In genomic region chr11:120344302-120345004, GRCh38 we compare ENCODE assay signal across 8 cellular contexts. TPM values are rescaled to one million over a fixed set of nuclear protein-coding genes. Genes with fewer than 3 reads are reported as not detected.
DNase-seq lines count a peak whose midpoint lies in the region; ATAC-seq, FAIRE-seq and TF ChIP-seq lines count a peak whose summit lies in the region.

No MANE protein-coding gene starts in this region.

- H3K4me2 ChIP-seq in A549 (no peak overlapping the region), parathyroid adenoma (ENCODE audit: low read length) (peak overlapping the region; percentile 49)

- H3K9me3 ChIP-seq in A549 (no peaks in the 10 kb centered on the region), parathyroid adenoma (ENCODE audit: control insufficient read depth, low read length) (no peaks in the 10 kb centered on the region), body of pancreas (no peaks in the 10 kb centered on the region), aorta (ENCODE audit: control insufficient read depth, low read length) (no peaks in the 10 kb centered on the region)

- ATAC-seq in A549 = no peak
- peak; percentile 78 for ATAC-seq in GM18505 (IDR thresholded peaks at IDR 0.05; ENCODE audit: unreplicated experiment)
- peak; percentile 78 for ATAC-seq in HG02763 (IDR thresholded peaks at IDR 0.05; ENCODE audit: unreplicated experiment)
- ATAC-seq in activated naive CD8-positive, alpha-beta T cell treated with anti-CD3 and anti-CD28 coated beads, Interleukin-2, amount 10 ng/mL, durations not matched to agents 7 days and 5 days (ENCODE audit: low read depth) = peak; percentile 82
- ATAC-seq in body of pancreas = no peak
- ATAC-seq in aorta (ENCODE audit: low FRiP score) = no peak

- H2AFZ ChIP-seq in parathyroid adenoma = no peak overlapping the region

- H3K36me3 Mint-ChIP-seq in activated naive CD8-positive, alpha-beta T cell treated with anti-CD3 and anti-CD28 coated beads, Interleukin-2, amount 10 ng/mL, durations not matched to agents 7 days and 5 days = peaks cover 8% of the 10 kb centered on the region

- H3K27me3 ChIP-seq in parathyroid adenoma (ENCODE audit: control insufficient read depth, insufficient read depth, low read length) (no peaks in the 10 kb centered on the region), body of pancreas (no peaks in the 10 kb centered on the region), aorta (ENCODE audit: control insufficient read depth in 1 of 2, insufficient read depth in 2 of 2, low read length in 1 of 2) (no peaks in the 10 kb centered on the region)

- WGBS in A549 (ENCODE audit: missing lambda C conversion rate) = 100% methylated on average over 1 of the region's 1 CpG
- 69 to 85% methylated on average over 1 of the region's 1 CpG for WGBS in body of pancreas, 2 donors
- 82 to 90% methylated on average over 1 of the region's 1 CpG for WGBS in aorta, 2 donors

- peaks cover 22% of the 10 kb centered on the region for H3K79me2 ChIP-seq in parathyroid adenoma

- POLR2A ChIA-PET in A549 (lab: Yijun Ruan, JAX) = no interaction called here
- POLR2A ChIA-PET in activated naive CD8-positive, alpha-beta T cell treated with anti-CD3 and anti-CD28 coated beads, Interleukin-2, amount 10 ng/mL, durations not matched to agents 7 days and 5 days (lab: Charles Lee) = no interaction called here

- peaks cover 2% of the 10 kb centered on the region for H3K9me3 Mint-ChIP-seq in activated naive CD8-positive, alpha-beta T cell treated with anti-CD3 and anti-CD28 coated beads, Interleukin-2, amount 10 ng/mL, durations not matched to agents 7 days and 5 days

- H3K4me3 ChIP-seq in A549 (no peak overlapping the region), parathyroid adenoma (ENCODE audit: low read depth, low read length) (no peak overlapping the region), body of pancreas (no peak overlapping the region), aorta (ENCODE audit: low read length in 2 of 2) (no peak overlapping the region)

- H3K27ac ChIP-seq in A549 (no peak overlapping the region), parathyroid adenoma (no peak overlapping the region), body of pancreas (no peak overlapping the region), aorta (ENCODE audit: low read depth in 1 of 2, low read length in 2 of 2) (no peak overlapping the region)

- FAIRE-seq in A549 (lab: Jason Lieb, UNC) = no peak

- no peak overlapping the region for H3K9ac ChIP-seq in parathyroid adenoma

- intact Hi-C loops in body of pancreas (cut with DNase I) (no loop called here), aorta (cut with DNase I) (loop anchor here in 1 of 2 donors (5.0 kb wide), 1 partner anchor 38 kb away; no protein-coding TSS in a partner anchor)

- TF ChIP-seq CTCF in A549 (IDR thresholded peaks at IDR 0.05) (no peak), parathyroid adenoma (IDR thresholded peaks at IDR 0.05) (no peak), body of pancreas (IDR thresholded peaks at IDR 0.05) (no peak)

- H3K4me1 ChIP-seq in A549 (peaks cover 40% of the 10 kb centered on the region), parathyroid adenoma (peaks cover 18% of the 10 kb centered on the region), body of pancreas (peaks cover 71% of the 10 kb centered on the region), aorta (ENCODE audit: control insufficient read depth in 1 of 2, insufficient read depth in 2 of 2, low read length in 2 of 2) (peaks cover 3 to 12% of the 10 kb centered on the region in 2 donors)

- peak overlapping the region; percentile 65 for H3K27ac Mint-ChIP-seq in activated naive CD8-positive, alpha-beta T cell treated with anti-CD3 and anti-CD28 coated beads, Interleukin-2, amount 10 ng/mL, durations not matched to agents 7 days and 5 days

- no peaks in the 10 kb centered on the region for H3K36me3 ChIP-seq in parathyroid adenoma (ENCODE audit: control insufficient read depth, insufficient read depth, low read length)
- H3K36me3 ChIP-seq in body of pancreas (replicated peaks in 1 of 2; ENCODE audit: insufficient read depth in 1 of 2, low read depth in 2 of 2) = no peaks in the 10 kb centered on the region
- no peaks in the 10 kb centered on the region for H3K36me3 ChIP-seq in aorta (ENCODE audit: control insufficient read depth in 1 of 2, insufficient read depth in 2 of 2, low read length in 1 of 2)

- CTCF ChIA-PET in A549 (lab: Yijun Ruan, JAX) = no interaction called here

- TF ChIP-seq EP300 in A549 (IDR thresholded peaks at IDR 0.05) = no peak

- peaks cover 21% of the 10 kb centered on the region for H3K4me1 Mint-ChIP-seq in activated naive CD8-positive, alpha-beta T cell treated with anti-CD3 and anti-CD28 coated beads, Interleukin-2, amount 10 ng/mL, durations not matched to agents 7 days and 5 days

- DNase-seq in A549 (ENCODE audit: low read depth in 1 of 2, low spot score in 1 of 2) (no peak), NCI-H226 (peak; percentile 55), body of pancreas (no peak), aorta (no peak)
- no peak for DNase-seq in activated naive CD8-positive, alpha-beta T cell treated with anti-CD3 and anti-CD28 coated beads, Interleukin-2, amount 10 ng/mL, durations not matched to agents 7 days and 5 days

- peaks cover 77% of the 10 kb centered on the region for H3K27me3 Mint-ChIP-seq in activated naive CD8-positive, alpha-beta T cell treated with anti-CD3 and anti-CD28 coated beads, Interleukin-2, amount 10 ng/mL, durations not matched to agents 7 days and 5 days

- H3K4me3 Mint-ChIP-seq in activated naive CD8-positive, alpha-beta T cell treated with anti-CD3 and anti-CD28 coated beads, Interleukin-2, amount 10 ng/mL, durations not matched to agents 7 days and 5 days = peak overlapping the region; percentile 74

- TF ChIP-seq RAD21 in A549 (conservative IDR thresholded peaks at IDR 0.05 in 1 of 2, IDR thresholded peaks at IDR 0.05 in 1 of 2) = no peak

- TF ChIP-seq POLR2A in A549 (IDR thresholded peaks at IDR 0.05; ENCODE audit: low read length) (no peak), GM18505 (IDR thresholded peaks at IDR 0.05; ENCODE audit: borderline replicate concordance, extremely low read depth, insufficient read depth, insufficient read length) (no peak), body of pancreas (IDR thresholded peaks at IDR 0.05) (no peak)

TF ChIP-seq in A549, 52 proteins besides CTCF, POLR2A, EP300 and RAD21:
- TF ChIP-seq MAFK (IDR thresholded peaks at IDR 0.05; ENCODE audit: partially characterized antibody) (peak; percentile 12), KDM5A (IDR thresholded peaks at IDR 0.05) (no peak)
TF ChIP-seq in A549: peak in this region for 1.

RNA-seq across cellular contexts. Expression of gene ARHGEF12, which starts 8.2 kb away (rescaled TPM):
- polyA plus RNA-seq in A549 (2011; rRNA removed) = 27.2 and 31.5 TPM in 2 replicates
- polyA plus RNA-seq in A549 (2012; cell fraction: cytosol; rRNA removed) = 4.0 and 4.9 TPM in 2 replicates
- polyA plus RNA-seq in A549 (2012; cell fraction: nucleus; rRNA removed) = 2.7 and 4.8 TPM in 2 replicates
- 16.4 to 18.0 TPM (median 16.7 TPM) in 3 replicates for polyA plus RNA-seq in A549 (2017; fragmentation: RNase III; extraction: RNeasy Plus Mini Kit Qiagen cat#74134 plus additional on column Dnase treatment)
- 48.9 and 49.8 TPM in 2 replicates for polyA minus RNA-seq in A549 (2011; rRNA and poly(A)+ RNA removed)
- total RNA-seq in activated naive CD8-positive, alpha-beta T cell treated with anti-CD3 and anti-CD28 coated beads, Interleukin-2, amount 10 ng/mL, durations not matched to agents 7 days and 5 days = 10 to 100 TPM; 14.7 to 15.8 TPM
- 10 to 100 TPM; 46.5 to 71.1 TPM for total RNA-seq in body of pancreas
- 100 to 1,000 TPM; 126 to 143 TPM for total RNA-seq in aorta
- polyA plus RNA-seq in aorta = 10 to 100 TPM; 21.7 to 25.8 TPM

RNA-seq across cellular contexts. Expression of gene TLCD5, which starts 19.4 kb away (rescaled TPM):
- 12.9 TPM in 2 replicates for polyA plus RNA-seq in A549 (2011; rRNA removed)
- polyA plus RNA-seq in A549 (2012; cell fraction: cytosol; rRNA removed) = 5.0 and 5.3 TPM in 2 replicates
- polyA plus RNA-seq in A549 (2012; cell fraction: nucleus; rRNA removed) = 3.8 and 8.8 TPM in 2 replicates
- polyA plus RNA-seq in A549 (2017; fragmentation: RNase III; extraction: RNeasy Plus Mini Kit Qiagen cat#74134 plus additional on column Dnase treatment) = 5.8 to 6.1 TPM (median 6.0 TPM) in 3 replicates
- 9.5 and 10.1 TPM in 2 replicates for polyA minus RNA-seq in A549 (2011; rRNA and poly(A)+ RNA removed)
- total RNA-seq in activated naive CD8-positive, alpha-beta T cell treated with anti-CD3 and anti-CD28 coated beads, Interleukin-2, amount 10 ng/mL, durations not matched to agents 7 days and 5 days = under 1 TPM; 0.77 to 0.86 TPM
- total RNA-seq in body of pancreas = 1 to 10 TPM; 3.0 to 3.1 TPM
- 10 to 100 TPM in 1 of 2 donors, 1 to 10 TPM in 1; 7.9 to 10.5 TPM for total RNA-seq in aorta
- 1 to 10 TPM; 2.3 to 6.1 TPM for polyA plus RNA-seq in aorta

Comparison
In these comparisons a context has a peak if more than half of its experiments do, and no peak if none do; other contexts are left out.
1. ATAC-seq: peak in GM18505 (single experiment), HG02763 (single experiment) and activated naive CD8-positive, alpha-beta T cell treated with anti-CD3 and anti-CD28 coated beads, Interleukin-2, amount 10 ng/mL, durations not matched to agents 7 days and 5 days (single experiment); none in A549 (0 of 2), body of pancreas (single experiment) and aorta (single experiment).